ENCODE assay signal across 8 cellular contexts in genomic region chr1:244653439-244654283, GRCh38. TPM values are rescaled to one million over a fixed set of nuclear protein-coding genes. Genes with fewer than 3 reads are reported as not detected.
DNase-seq lines count a peak whose midpoint lies in the region; ATAC-seq and TF ChIP-seq lines count a peak whose summit lies in the region.

No MANE protein-coding gene starts in this region.

- peak overlapping the region; percentile 86 for H3K27ac ChIP-seq in HUES48 (ENCODE audit: low read depth, low read length)
- H3K27ac ChIP-seq in urinary bladder (ENCODE audit: low read depth), result peak overlapping the region; percentile 75

- no peak overlapping the region for H3K4me3 Mint-ChIP-seq in Caco-2 (ENCODE audit: unreplicated experiment)

- peaks cover 19% of the 10 kb centered on the region for H3K36me3 Mint-ChIP-seq in Caco-2 (ENCODE audit: insufficient read depth, unreplicated experiment)

- POLR2A ChIA-PET in Caco-2 (lab: Charles Lee), result no interaction called here

- intact Hi-C loops in Caco-2 (cut with micrococcal nuclease; ENCODE audit: unreplicated experiment), result loop anchor here (1.0 to 5.0 kb wide), 3 partner anchors 39 to 319 kb away; no protein-coding TSS in a partner anchor

- peak overlapping the region; percentile 93 for H3K4me3 ChIP-seq in Caco-2 (ENCODE audit: low read depth, low read length)
- peak overlapping the region; percentile 88 for H3K4me3 ChIP-seq in HUES48 (ENCODE audit: low read depth, low read length)
- H3K4me3 ChIP-seq in urinary bladder (ENCODE audit: low read depth, low read length), result peak overlapping the region; percentile 69

- ATAC-seq in left lobe of liver, result no peak
- no peak for ATAC-seq in GM18520 (IDR thresholded peaks at IDR 0.05; ENCODE audit: unreplicated experiment)

- TF ChIP-seq CTCF in Caco-2 (IDR thresholded peaks at IDR 0.05; ENCODE audit: insufficient read depth in 1 of 2, low read depth in 1 of 2, low read length in 1 of 2, severe bottlenecking in 1 of 2, unreplicated experiment in 1 of 2), result no peak

- H3K9me3 Mint-ChIP-seq in Caco-2 (ENCODE audit: unreplicated experiment), result no peaks in the 10 kb centered on the region

- peak in 1 of 2 experiments; percentile 19 for DNase-seq in Caco-2
- peak; percentile 35 for DNase-seq in astrocyte of the hippocampus (ENCODE audit: low read depth, low spot score)
- peak; percentile 54 for DNase-seq in left lobe of liver (ENCODE audit: low spot score)
- DNase-seq in mucosa of gallbladder (ENCODE audit: low spot score), result no peak
- no peak for DNase-seq in globus pallidus (ENCODE audit: low spot score)

- H3K27ac Mint-ChIP-seq in Caco-2 (ENCODE audit: unreplicated experiment), result no peak overlapping the region

- peaks cover 22% of the 10 kb centered on the region for H3K4me1 ChIP-seq in Caco-2
- peaks cover 39% of the 10 kb centered on the region for H3K4me1 ChIP-seq in HUES48 (ENCODE audit: control insufficient read depth, insufficient read depth, low read length)
- peaks cover 2% of the 10 kb centered on the region for H3K4me1 ChIP-seq in urinary bladder (ENCODE audit: insufficient read depth)

- WGBS in urinary bladder, result under 1% methylated on average over 38 of the region's 38 CpGs

- BruUV-seq in Caco-2 (replicated peaks; lab: Mats Ljungman, UMichigan), result no TSS peak

- peaks cover 15% of the 10 kb centered on the region for H3K4me1 Mint-ChIP-seq in Caco-2 (ENCODE audit: low read depth, unreplicated experiment)

- CTCF ChIA-PET in Caco-2 (lab: Charles Lee), result interaction anchor here (1.0 kb wide), 1 partner anchor 50 kb away, joined by 5 read pairs; no protein-coding TSS in a partner anchor

- H3K27me3 ChIP-seq in Caco-2 (replicated peaks; ENCODE audit: control insufficient read depth, insufficient read depth, low read length) (no peaks in the 10 kb centered on the region), HUES48 (ENCODE audit: control insufficient read depth, insufficient read depth, low read length) (no peaks in the 10 kb centered on the region)

- H3K9me3 ChIP-seq in Caco-2 (no peaks in the 10 kb centered on the region), HUES48 (ENCODE audit: control insufficient read depth, insufficient read depth, low read length) (no peaks in the 10 kb centered on the region)

- peak overlapping the region; percentile 82 for H3K9ac ChIP-seq in HUES48 (ENCODE audit: low read depth, low read length)

- H3K36me3 ChIP-seq in Caco-2 (ENCODE audit: control insufficient read depth, insufficient read depth, low read length) (peaks cover 2% of the 10 kb centered on the region; the same call in 1 of the 2 replicates), HUES48 (ENCODE audit: control insufficient read depth, insufficient read depth, low read length) (peaks cover 22% of the 10 kb centered on the region), urinary bladder (ENCODE audit: insufficient read depth) (no peaks in the 10 kb centered on the region)

- H3K27me3 Mint-ChIP-seq in Caco-2 (ENCODE audit: insufficient read depth, unreplicated experiment), result no peaks in the 10 kb centered on the region

RNA-seq across cellular contexts. Expression of gene DESI2, which starts 0.7 kb away (rescaled TPM):
- total RNA-seq in Caco-2 (2022) (47.7 and 51.0 TPM in 2 replicates), left lobe of liver (8.4 TPM), urinary bladder (83.0 TPM), mucosa of gallbladder (20.1 TPM)
- polyA plus RNA-seq in urinary bladder, result 22.1 TPM

Comparison
In these comparisons a context has a peak if more than half of its experiments do, and no peak if none do; other contexts are left out.
1. DNase-seq: peak in astrocyte of the hippocampus (single experiment) and left lobe of liver (single experiment); none in mucosa of gallbladder (single experiment) and globus pallidus (single experiment).
2. Peak in every context shown above with its lines, with median percentiles within 50 percentile points of each other: H3K4me3 ChIP-seq.